In the genomic region with DNA sequence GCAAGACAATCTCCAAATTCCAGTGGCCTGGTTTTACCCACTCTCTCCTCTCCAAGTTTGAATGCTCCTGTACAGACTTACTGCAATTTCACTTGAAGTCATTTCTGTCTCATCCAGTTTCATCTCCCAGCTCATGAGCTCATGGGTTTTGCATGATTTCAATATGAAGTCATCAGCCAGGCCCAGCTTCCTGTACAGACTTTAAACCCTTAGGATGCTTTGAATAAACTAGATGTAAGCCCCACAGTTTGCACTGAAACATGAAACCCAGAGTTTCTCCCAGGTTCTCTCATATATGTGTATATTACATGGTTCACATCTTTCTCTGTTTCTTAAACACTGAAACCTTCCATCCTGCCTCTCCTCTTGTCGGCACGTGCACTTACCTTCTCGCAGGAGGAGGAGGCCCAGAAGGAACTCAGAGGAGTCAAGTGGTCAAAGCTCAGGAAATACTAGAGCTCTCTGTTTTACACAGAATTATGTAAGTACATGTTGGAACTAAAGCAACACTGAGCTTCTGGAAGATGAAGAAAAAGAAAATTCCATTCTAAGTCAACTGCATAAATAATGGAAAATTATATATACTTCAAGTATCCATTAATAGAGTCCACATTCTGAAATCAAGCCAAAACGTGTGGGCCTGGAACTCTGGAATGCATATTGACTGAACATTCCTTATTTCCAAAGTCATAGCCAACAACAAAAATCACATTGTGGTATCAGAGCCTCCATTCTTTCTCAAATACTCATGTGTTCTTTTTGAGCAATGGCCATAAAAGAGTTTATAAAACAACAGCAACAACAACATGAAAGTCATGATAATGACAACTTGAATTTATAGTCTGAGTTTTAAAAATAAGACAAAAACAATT, we compare ENCODE assay signal across 8 cellular contexts.
DNase-seq lines count a peak whose midpoint lies in the region; ATAC-seq, FAIRE-seq and TF ChIP-seq lines count a peak whose summit lies in the region.

No MANE protein-coding gene starts in this region.

- intact Hi-C loops in Caco-2 (cut with micrococcal nuclease; ENCODE audit: unreplicated experiment), result no loop called here
- intact Hi-C loops in CD4-positive, alpha-beta T cell (cut with DNase I, micrococcal nuclease), result no loop called here

- H3K27ac Mint-ChIP-seq in Caco-2 (ENCODE audit: unreplicated experiment), result no peak overlapping the region
- H3K27ac Mint-ChIP-seq in CD4-positive, alpha-beta T cell, result no peak overlapping the region
- H3K27ac Mint-ChIP-seq in activated CD4-positive, alpha-beta T cell treated with anti-CD3 and anti-CD28 coated beads, Interleukin-2, amount 10 ng/mL, durations not matched to agents 7 days and 5 days, result no peak overlapping the region

- POLR2A ChIA-PET in Caco-2 (lab: Charles Lee), result no interaction called here
- POLR2A ChIA-PET in CD4-positive, alpha-beta T cell (lab: Charles Lee), result no interaction called here
- POLR2A ChIA-PET in activated CD4-positive, alpha-beta T cell treated with anti-CD3 and anti-CD28 coated beads, Interleukin-2, amount 10 ng/mL, durations not matched to agents 7 days and 5 days (lab: Charles Lee), result no interaction called here

- H3K4me1 ChIP-seq in Caco-2, result 0 out of 2 replicates have a peak, but pooled peaks cover 4% of the 10 kb centered on the region

- no peak overlapping the region for H3K4me3 Mint-ChIP-seq in Caco-2 (ENCODE audit: unreplicated experiment)
- no peak overlapping the region for H3K4me3 Mint-ChIP-seq in CD4-positive, alpha-beta T cell
- H3K4me3 Mint-ChIP-seq in activated CD4-positive, alpha-beta T cell treated with anti-CD3 and anti-CD28 coated beads, Interleukin-2, amount 10 ng/mL, durations not matched to agents 7 days and 5 days, result no peak overlapping the region

- no peaks in the 10 kb centered on the region for H3K36me3 Mint-ChIP-seq in Caco-2 (ENCODE audit: insufficient read depth, unreplicated experiment)
- no peaks in the 10 kb centered on the region for H3K36me3 Mint-ChIP-seq in CD4-positive, alpha-beta T cell (ENCODE audit: low read depth)
- H3K36me3 Mint-ChIP-seq in activated CD4-positive, alpha-beta T cell treated with anti-CD3 and anti-CD28 coated beads, Interleukin-2, amount 10 ng/mL, durations not matched to agents 7 days and 5 days (ENCODE audit: low read depth), result no peaks in the 10 kb centered on the region

- no peak for FAIRE-seq in HTR-8/SVneo (lab: Jason Lieb, UNC)

- CTCF ChIA-PET in Caco-2 (lab: Charles Lee), result no interaction called here
- CTCF ChIA-PET in CD4-positive, alpha-beta T cell (lab: Charles Lee), result no interaction called here
- CTCF ChIA-PET in activated CD4-positive, alpha-beta T cell treated with anti-CD3 and anti-CD28 coated beads, Interleukin-2, amount 10 ng/mL, durations not matched to agents 7 days and 5 days (lab: Charles Lee), result interaction anchor here (0.6 kb wide), 1 partner anchor 609 kb away, joined by 3 read pairs; no protein-coding TSS in a partner anchor

- no peaks in the 10 kb centered on the region for H3K36me3 ChIP-seq in Caco-2 (ENCODE audit: control insufficient read depth, insufficient read depth, low read length)

- TF ChIP-seq CTCF in GM10266 (IDR thresholded peaks at IDR 0.05; ENCODE audit: control insufficient read depth, insufficient read depth, low read depth, missing control alignments) (no peak), Caco-2 (IDR thresholded peaks at IDR 0.05; ENCODE audit: insufficient read depth in 1 of 2, low read depth in 1 of 2, low read length in 1 of 2, severe bottlenecking in 1 of 2, unreplicated experiment in 1 of 2) (no peak)
- no peak for TF ChIP-seq CTCF in CD4-positive, alpha-beta T cell (IDR thresholded peaks at IDR 0.05)

- no peaks in the 10 kb centered on the region for H3K9me3 ChIP-seq in Caco-2
- H3K9me3 ChIP-seq in CD4-positive, alpha-beta T cell (ENCODE audit: control insufficient read depth, low read length), result no peaks in the 10 kb centered on the region

- ATAC-seq in GM21529 (IDR thresholded peaks at IDR 0.05; ENCODE audit: unreplicated experiment), result peak; percentile 88
- ATAC-seq in CD4-positive, alpha-beta T cell (ENCODE audit: poor library complexity), result no peak

- no peak overlapping the region for H3K27ac ChIP-seq in CD4-positive, alpha-beta T cell (ENCODE audit: low read depth, low read length)

- H3K4me3 ChIP-seq in Caco-2 (ENCODE audit: low read depth, low read length), result no peak overlapping the region

- BruUV-seq in Caco-2 (replicated peaks; lab: Mats Ljungman, UMichigan), result no TSS peak

- DNase-seq in GM10266 (ENCODE audit: extremely low spot score) (peak; percentile 17), HTR-8/SVneo (ENCODE audit: insufficient read length, low spot score) (peak; percentile 21), foreskin melanocyte (peak; percentile 90), Caco-2 (no peak), hippocampal formation (lab: John Stamatoyannopoulos, UW) (no peak)
- DNase-seq in CD4-positive, alpha-beta T cell, result no peak
- DNase-seq in activated CD4-positive, alpha-beta T cell treated with anti-CD3 and anti-CD28 coated beads, Interleukin-2, amount 10 ng/mL, durations not matched to agents 7 days and 5 days, result no peak

- no peaks in the 10 kb centered on the region for H3K9me3 Mint-ChIP-seq in Caco-2 (ENCODE audit: unreplicated experiment)
- no peaks in the 10 kb centered on the region for H3K9me3 Mint-ChIP-seq in CD4-positive, alpha-beta T cell
- no peaks in the 10 kb centered on the region for H3K9me3 Mint-ChIP-seq in activated CD4-positive, alpha-beta T cell treated with anti-CD3 and anti-CD28 coated beads, Interleukin-2, amount 10 ng/mL, durations not matched to agents 7 days and 5 days

- H3K27me3 Mint-ChIP-seq in Caco-2 (ENCODE audit: insufficient read depth, unreplicated experiment), result no peaks in the 10 kb centered on the region
- H3K27me3 Mint-ChIP-seq in CD4-positive, alpha-beta T cell, result peaks cover 18% of the 10 kb centered on the region
- peaks cover 15% of the 10 kb centered on the region for H3K27me3 Mint-ChIP-seq in activated CD4-positive, alpha-beta T cell treated with anti-CD3 and anti-CD28 coated beads, Interleukin-2, amount 10 ng/mL, durations not matched to agents 7 days and 5 days

- H3K4me1 Mint-ChIP-seq in Caco-2 (ENCODE audit: low read depth, unreplicated experiment), result no peaks in the 10 kb centered on the region
- no peaks in the 10 kb centered on the region for H3K4me1 Mint-ChIP-seq in CD4-positive, alpha-beta T cell (ENCODE audit: low read depth)
- peaks cover 8% of the 10 kb centered on the region for H3K4me1 Mint-ChIP-seq in activated CD4-positive, alpha-beta T cell treated with anti-CD3 and anti-CD28 coated beads, Interleukin-2, amount 10 ng/mL, durations not matched to agents 7 days and 5 days

- no peaks in the 10 kb centered on the region for H3K27me3 ChIP-seq in Caco-2 (replicated peaks; ENCODE audit: control insufficient read depth, insufficient read depth, low read length)
- peaks cover 8% of the 10 kb centered on the region for H3K27me3 ChIP-seq in CD4-positive, alpha-beta T cell (ENCODE audit: control insufficient read depth, insufficient read depth, low read length)

Comparison
In these comparisons a context has a peak if more than half of its experiments do, and no peak if none do; other contexts are left out.
1. DNase-seq: peak in GM10266 (single experiment), HTR-8/SVneo (single experiment) and foreskin melanocyte (single experiment); none in Caco-2 (0 of 2), CD4-positive, alpha-beta T cell (0 of 10), activated CD4-positive, alpha-beta T cell treated with anti-CD3 and anti-CD28 coated beads, Interleukin-2, amount 10 ng/mL, durations not matched to agents 7 days and 5 days (single experiment) and hippocampal formation (0 of 2).